ENCODE assay signal across 1 cellular context in the genomic region with DNA sequence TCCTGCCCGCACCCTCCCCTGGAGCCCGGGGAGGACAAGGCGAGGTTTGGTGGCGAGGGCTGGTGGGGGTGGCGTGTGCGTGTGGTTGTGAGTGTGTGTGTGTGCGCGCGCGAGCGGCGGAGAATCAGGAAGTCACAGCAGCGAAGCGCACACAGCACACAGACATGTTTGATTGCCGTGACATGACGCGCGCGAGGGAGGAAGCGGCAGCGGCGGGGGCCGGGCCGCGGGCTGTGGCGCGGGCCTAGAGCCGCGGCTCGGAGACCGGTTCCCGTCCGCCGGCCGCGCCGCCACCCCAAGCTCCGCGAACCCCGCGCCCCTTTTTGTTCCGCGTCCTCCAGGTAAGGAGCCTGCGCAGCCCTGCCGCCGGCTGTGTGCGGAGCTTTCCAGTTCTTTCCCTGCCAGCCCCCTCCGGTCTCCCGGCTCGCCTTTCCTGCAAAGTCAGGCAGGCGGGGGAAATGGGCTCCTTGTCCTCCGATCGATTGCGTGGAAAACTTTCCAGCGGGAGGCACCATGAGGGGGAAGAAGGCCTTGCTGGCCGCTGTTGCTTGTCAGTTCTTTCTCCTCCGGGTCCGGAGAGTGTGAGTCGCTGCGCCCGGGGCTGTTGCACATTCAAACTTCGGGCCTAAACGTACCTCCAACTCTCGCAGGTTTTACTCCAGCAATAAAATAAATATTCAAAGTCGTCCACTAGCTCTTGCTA.
A peak's percentile ranks its signal among the peaks of the same experiment; 100 is the strongest.
TF ChIP-seq lines count a peak whose summit lies in the region.

No MANE protein-coding gene starts in this region.

TF ChIP-seq in HepG2, 621 proteins besides CTCF, POLR2A, EP300 and RAD21 (continued from another document and continues in another):
- TF ChIP-seq, protein P1, sequence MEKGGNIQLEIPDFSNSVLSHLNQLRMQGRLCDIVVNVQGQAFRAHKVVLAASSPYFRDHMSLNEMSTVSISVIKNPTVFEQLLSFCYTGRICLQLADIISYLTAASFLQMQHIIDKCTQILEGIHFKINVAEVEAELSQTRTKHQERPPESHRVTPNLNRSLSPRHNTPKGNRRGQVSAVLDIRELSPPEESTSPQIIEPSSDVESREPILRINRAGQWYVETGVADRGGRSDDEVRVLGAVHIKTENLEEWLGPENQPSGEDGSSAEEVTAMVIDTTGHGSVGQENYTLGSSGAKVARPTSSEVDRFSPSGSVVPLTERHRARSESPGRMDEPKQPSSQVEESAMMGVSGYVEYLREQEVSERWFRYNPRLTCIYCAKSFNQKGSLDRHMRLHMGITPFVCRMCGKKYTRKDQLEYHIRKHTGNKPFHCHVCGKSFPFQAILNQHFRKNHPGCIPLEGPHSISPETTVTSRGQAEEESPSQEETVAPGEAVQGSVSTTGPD (CRISPR knock-in tag; IDR thresholded peaks at IDR 0.05): no peak
- no peak for TF ChIP-seq TEAD3 (CRISPR knock-in tag; optimal IDR thresholded peaks at IDR 0.05; ENCODE audit: borderline replicate concordance)
- TF ChIP-seq E2F1 (CRISPR knock-in tag; IDR thresholded peaks at IDR 0.05): 0 out of 2 replicates have a peak, but pooled peaks have one; percentile 21
- 0 out of 2 replicates have a peak, but pooled peaks have one; percentile 55 for TF ChIP-seq MAF1 (CRISPR knock-in tag; IDR thresholded peaks at IDR 0.05; ENCODE audit: borderline replicate concordance)
- no peak for TF ChIP-seq ATF1 (CRISPR knock-in tag; IDR thresholded peaks at IDR 0.05)
- 0 out of 2 replicates have a peak, but pooled peaks have one; percentile 55 for TF ChIP-seq ZFP82 (CRISPR knock-in tag; IDR thresholded peaks at IDR 0.05; ENCODE audit: borderline replicate concordance)
- no peak for TF ChIP-seq IRF1 (CRISPR knock-in tag; IDR thresholded peaks at IDR 0.05; ENCODE audit: low read depth)
- TF ChIP-seq ZNF225 (CRISPR knock-in tag; IDR thresholded peaks at IDR 0.05): 0 out of 2 replicates have a peak, but pooled peaks have one; percentile 19
- TF ChIP-seq ZZZ3 (CRISPR knock-in tag; IDR thresholded peaks at IDR 0.05; ENCODE audit: borderline replicate concordance): no peak
- TF ChIP-seq MTF2 (CRISPR knock-in tag; IDR thresholded peaks at IDR 0.05; ENCODE audit: borderline replicate concordance): no peak
- TF ChIP-seq ZNF337 (CRISPR knock-in tag; IDR thresholded peaks at IDR 0.05; ENCODE audit: borderline replicate concordance, low read depth): no peak
- TF ChIP-seq HIVEP1 (CRISPR knock-in tag; IDR thresholded peaks at IDR 0.05): 0 out of 2 replicates have a peak, but pooled peaks have one; percentile 47
- TF ChIP-seq ZC3H13 (CRISPR knock-in tag; IDR thresholded peaks at IDR 0.05): no peak
- TF ChIP-seq, protein P2, sequence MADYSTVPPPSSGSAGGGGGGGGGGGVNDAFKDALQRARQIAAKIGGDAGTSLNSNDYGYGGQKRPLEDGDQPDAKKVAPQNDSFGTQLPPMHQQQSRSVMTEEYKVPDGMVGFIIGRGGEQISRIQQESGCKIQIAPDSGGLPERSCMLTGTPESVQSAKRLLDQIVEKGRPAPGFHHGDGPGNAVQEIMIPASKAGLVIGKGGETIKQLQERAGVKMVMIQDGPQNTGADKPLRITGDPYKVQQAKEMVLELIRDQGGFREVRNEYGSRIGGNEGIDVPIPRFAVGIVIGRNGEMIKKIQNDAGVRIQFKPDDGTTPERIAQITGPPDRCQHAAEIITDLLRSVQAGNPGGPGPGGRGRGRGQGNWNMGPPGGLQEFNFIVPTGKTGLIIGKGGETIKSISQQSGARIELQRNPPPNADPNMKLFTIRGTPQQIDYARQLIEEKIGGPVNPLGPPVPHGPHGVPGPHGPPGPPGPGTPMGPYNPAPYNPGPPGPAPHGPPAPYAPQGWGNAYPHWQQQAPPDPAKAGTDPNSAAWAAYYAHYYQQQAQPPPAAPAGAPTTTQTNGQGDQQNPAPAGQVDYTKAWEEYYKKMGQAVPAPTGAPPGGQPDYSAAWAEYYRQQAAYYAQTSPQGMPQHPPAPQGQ (CRISPR knock-in tag; IDR thresholded peaks at IDR 0.05; ENCODE audit: borderline replicate concordance): no peak
- no peak for TF ChIP-seq ZFP36L1 (CRISPR knock-in tag; IDR thresholded peaks at IDR 0.05)
- TF ChIP-seq ZBTB33 (CRISPR knock-in tag; IDR thresholded peaks at IDR 0.05): no peak
- peak; percentile 57; the same call in 1 of the 2 replicates for TF ChIP-seq GABPB1 (CRISPR knock-in tag; IDR thresholded peaks at IDR 0.05)
- no peak for TF ChIP-seq ATRX (CRISPR knock-in tag; IDR thresholded peaks at IDR 0.05; ENCODE audit: borderline replicate concordance)
- no peak for TF ChIP-seq GATAD1 (CRISPR knock-in tag; IDR thresholded peaks at IDR 0.05)
- TF ChIP-seq CENPT (CRISPR knock-in tag; IDR thresholded peaks at IDR 0.05; ENCODE audit: low read depth): peak; percentile 54; the same call in 1 of the 2 replicates
- TF ChIP-seq, protein P3, sequence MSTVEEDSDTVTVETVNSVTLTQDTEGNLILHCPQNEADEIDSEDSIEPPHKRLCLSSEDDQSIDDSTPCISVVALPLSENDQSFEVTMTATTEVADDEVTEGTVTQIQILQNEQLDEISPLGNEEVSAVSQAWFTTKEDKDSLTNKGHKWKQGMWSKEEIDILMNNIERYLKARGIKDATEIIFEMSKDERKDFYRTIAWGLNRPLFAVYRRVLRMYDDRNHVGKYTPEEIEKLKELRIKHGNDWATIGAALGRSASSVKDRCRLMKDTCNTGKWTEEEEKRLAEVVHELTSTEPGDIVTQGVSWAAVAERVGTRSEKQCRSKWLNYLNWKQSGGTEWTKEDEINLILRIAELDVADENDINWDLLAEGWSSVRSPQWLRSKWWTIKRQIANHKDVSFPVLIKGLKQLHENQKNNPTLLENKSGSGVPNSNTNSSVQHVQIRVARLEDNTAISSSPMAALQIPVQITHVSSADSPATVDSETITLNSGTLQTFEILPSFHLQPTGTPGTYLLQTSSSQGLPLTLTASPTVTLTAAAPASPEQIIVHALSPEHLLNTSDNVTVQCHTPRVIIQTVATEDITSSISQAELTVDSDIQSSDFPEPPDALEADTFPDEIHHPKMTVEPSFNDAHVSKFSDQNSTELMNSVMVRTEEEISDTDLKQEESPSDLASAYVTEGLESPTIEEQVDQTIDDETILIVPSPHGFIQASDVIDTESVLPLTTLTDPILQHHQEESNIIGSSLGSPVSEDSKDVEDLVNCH (CRISPR knock-in tag; IDR thresholded peaks at IDR 0.05): no peak
- TF ChIP-seq ZNF326 (CRISPR knock-in tag; IDR thresholded peaks at IDR 0.05; ENCODE audit: borderline replicate concordance): no peak
- no peak for TF ChIP-seq GRHL1 (CRISPR knock-in tag; conservative IDR thresholded peaks at IDR 0.05)
- no peak for TF ChIP-seq EZH2 (conservative IDR thresholded peaks at IDR 0.05; ENCODE audit: low read depth, low read length)
- no peak for TF ChIP-seq MAFG (CRISPR knock-in tag; IDR thresholded peaks at IDR 0.05)
- TF ChIP-seq ZSCAN12 (CRISPR knock-in tag; IDR thresholded peaks at IDR 0.05): no peak
- peak; percentile 41; the same call in 1 of the 2 replicates for TF ChIP-seq ZNF768 (CRISPR knock-in tag; IDR thresholded peaks at IDR 0.05)
- TF ChIP-seq ZBTB7B (CRISPR knock-in tag; IDR thresholded peaks at IDR 0.05): no peak
- TF ChIP-seq, protein P4, sequence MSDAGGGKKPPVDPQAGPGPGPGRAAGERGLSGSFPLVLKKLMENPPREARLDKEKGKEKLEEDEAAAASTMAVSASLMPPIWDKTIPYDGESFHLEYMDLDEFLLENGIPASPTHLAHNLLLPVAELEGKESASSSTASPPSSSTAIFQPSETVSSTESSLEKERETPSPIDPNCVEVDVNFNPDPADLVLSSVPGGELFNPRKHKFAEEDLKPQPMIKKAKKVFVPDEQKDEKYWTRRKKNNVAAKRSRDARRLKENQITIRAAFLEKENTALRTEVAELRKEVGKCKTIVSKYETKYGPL (CRISPR knock-in tag; IDR thresholded peaks at IDR 0.05): no peak
- TF ChIP-seq TSC22D2 (CRISPR knock-in tag; IDR thresholded peaks at IDR 0.05; ENCODE audit: borderline replicate concordance): no peak
- TF ChIP-seq CREB3 (CRISPR knock-in tag; IDR thresholded peaks at IDR 0.05): no peak
- TF ChIP-seq, protein P5, sequence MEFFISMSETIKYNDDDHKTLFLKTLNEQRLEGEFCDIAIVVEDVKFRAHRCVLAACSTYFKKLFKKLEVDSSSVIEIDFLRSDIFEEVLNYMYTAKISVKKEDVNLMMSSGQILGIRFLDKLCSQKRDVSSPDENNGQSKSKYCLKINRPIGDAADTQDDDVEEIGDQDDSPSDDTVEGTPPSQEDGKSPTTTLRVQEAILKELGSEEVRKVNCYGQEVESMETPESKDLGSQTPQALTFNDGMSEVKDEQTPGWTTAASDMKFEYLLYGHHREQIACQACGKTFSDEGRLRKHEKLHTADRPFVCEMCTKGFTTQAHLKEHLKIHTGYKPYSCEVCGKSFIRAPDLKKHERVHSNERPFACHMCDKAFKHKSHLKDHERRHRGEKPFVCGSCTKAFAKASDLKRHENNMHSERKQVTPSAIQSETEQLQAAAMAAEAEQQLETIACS (CRISPR knock-in tag; IDR thresholded peaks at IDR 0.05): peak; percentile 65
- peak; percentile 78 for TF ChIP-seq ZFY (CRISPR knock-in tag; IDR thresholded peaks at IDR 0.05)
- no peak for TF ChIP-seq KLF16 (CRISPR knock-in tag; IDR thresholded peaks at IDR 0.05)
- no peak for TF ChIP-seq ZBTB3 (CRISPR knock-in tag; IDR thresholded peaks at IDR 0.05; ENCODE audit: borderline replicate concordance, low read depth)
- TF ChIP-seq FOSL1 (CRISPR knock-in tag; IDR thresholded peaks at IDR 0.05; ENCODE audit: borderline replicate concordance): no peak
- TF ChIP-seq ZC3H4 (CRISPR knock-in tag; IDR thresholded peaks at IDR 0.05; ENCODE audit: borderline replicate concordance): no peak
- TF ChIP-seq RBFOX2 (IDR thresholded peaks at IDR 0.05; ENCODE audit: low read depth, low read length): peak; percentile 51
- 0 out of 2 replicates have a peak, but pooled peaks have one; percentile 10 for TF ChIP-seq ZNF674 (CRISPR knock-in tag; IDR thresholded peaks at IDR 0.05; ENCODE audit: low read depth)
- TF ChIP-seq CAMTA2 (CRISPR knock-in tag; IDR thresholded peaks at IDR 0.05; ENCODE audit: borderline replicate concordance): no peak
- peak; percentile 37 for TF ChIP-seq TAF1 (CRISPR knock-in tag; IDR thresholded peaks at IDR 0.05)
- peak; percentile 65; the same call in 1 of the 2 replicates for TF ChIP-seq SIN3B (IDR thresholded peaks at IDR 0.05; ENCODE audit: low read length)
- no peak for TF ChIP-seq FOXJ3 (CRISPR knock-in tag; IDR thresholded peaks at IDR 0.05; ENCODE audit: borderline replicate concordance)
- no peak for TF ChIP-seq ZNF136 (CRISPR knock-in tag; IDR thresholded peaks at IDR 0.05; ENCODE audit: low read depth)
- TF ChIP-seq SNAPC2 (CRISPR knock-in tag; IDR thresholded peaks at IDR 0.05): 0 out of 2 replicates have a peak, but pooled peaks have one; percentile 27
- TF ChIP-seq MIER2 (CRISPR knock-in tag; IDR thresholded peaks at IDR 0.05): no peak
- TF ChIP-seq ZFP36L2 (CRISPR knock-in tag; IDR thresholded peaks at IDR 0.05): no peak
- TF ChIP-seq CENPX (CRISPR knock-in tag; IDR thresholded peaks at IDR 0.05): no peak
